9 cellular contexts compared by ENCODE assay signal in genomic region chr20:31568773-31569162, GRCh38. TPM values are rescaled to one million over a fixed set of nuclear protein-coding genes. Genes with fewer than 3 reads are reported as not detected.
DNase-seq lines count a peak whose midpoint lies in the region; ATAC-seq and TF ChIP-seq lines count a peak whose summit lies in the region.
"Had no signal": no experiment of that assay in that cellular context is flagged by ENCODE, and none has a peak within 500 bp of the region (broad histone marks: within the 10 kb centered on the region; RNA-seq: fewer than 3 reads in every experiment).

No MANE protein-coding gene starts in this region.

- H3K9ac ChIP-seq in skeletal muscle satellite cell (ENCODE audit: low read depth, low read length) = peak overlapping the region; percentile 70

- TF ChIP-seq POLR2A in esophagus squamous epithelium (IDR thresholded peaks at IDR 0.05) = no peak

- intact Hi-C loops in esophagus squamous epithelium (cut with DNase I) = loop anchor here (10.0 kb wide), 1 partner anchor 156 kb away; the partner anchor contains the start of gene BCL2L1

- WGBS in esophagus squamous epithelium, 2 donors = 79% methylated on average over 5 of the region's 5 CpGs; no CpG with 5 or more reads in 1 of the 2 donors

- no peaks in the 10 kb centered on the region for H3K27me3 ChIP-seq in RWPE2 (ENCODE audit: insufficient read depth, poor library complexity, severe bottlenecking)
- no peaks in the 10 kb centered on the region for H3K27me3 ChIP-seq in esophagus squamous epithelium
- H3K27me3 ChIP-seq in skeletal muscle satellite cell (ENCODE audit: control insufficient read depth, insufficient read depth, low read length) = no peaks in the 10 kb centered on the region
- H3K27me3 ChIP-seq: pancreas had no signal

- H3K36me3 ChIP-seq in RWPE2 (ENCODE audit: low read depth) (peaks cover 47% of the 10 kb centered on the region), esophagus squamous epithelium (peaks cover 0 to 69% (median 8%) of the 10 kb centered on the region in 3 donors), skeletal muscle satellite cell (ENCODE audit: insufficient read depth, low read length) (peaks cover 26% of the 10 kb centered on the region)

- ATAC-seq in RWPE2 (ENCODE audit: low read depth) = no peak
- ATAC-seq in HG02852 (IDR thresholded peaks at IDR 0.05; ENCODE audit: unreplicated experiment) = no peak

- DNase-seq in ELF-1 (ENCODE audit: low read depth, low spot score) = peak; percentile 40
- DNase-seq in RWPE2 (ENCODE audit: low spot score) = peak; percentile 56
- no peak for DNase-seq in esophagus squamous epithelium (lab: John Stamatoyannopoulos, UW)
- DNase-seq in NCI-H345 treated with DMSO at 0.1 percent for 48 hours (lab: John Stamatoyannopoulos, UW; ENCODE audit: unreplicated experiment) = no peak
- DNase-seq in NCI-H1694 treated with DMSO at 0.1 percent for 48 hours (lab: John Stamatoyannopoulos, UW) = no peak
- no peak for DNase-seq in H4 (ENCODE audit: low spot score)

- H3K27ac ChIP-seq in RWPE2 (ENCODE audit: poor library complexity, severe bottlenecking) (peak overlapping the region; percentile 97), esophagus squamous epithelium (peak overlapping the region; percentile 86 to 96 (median 93))

- H3K4me2 ChIP-seq in skeletal muscle satellite cell (ENCODE audit: low read length) = no peak overlapping the region

- H3K4me3 ChIP-seq in RWPE2 (ENCODE audit: severe bottlenecking) (no peak overlapping the region), esophagus squamous epithelium (no peak overlapping the region), skeletal muscle satellite cell (ENCODE audit: low read length) (no peak overlapping the region)
- H3K4me3 ChIP-seq: pancreas had no signal

- H3K9me3 ChIP-seq in RWPE2 (ENCODE audit: severe bottlenecking) = no peaks in the 10 kb centered on the region
- H3K9me3 ChIP-seq in esophagus squamous epithelium = no peaks in the 10 kb centered on the region
- no peaks in the 10 kb centered on the region for H3K9me3 ChIP-seq in skeletal muscle satellite cell (replicated peaks; ENCODE audit: low read length)
- H3K9me3 ChIP-seq: pancreas had no signal

- H3K4me1 ChIP-seq in RWPE2 (ENCODE audit: insufficient read depth, poor library complexity, severe bottlenecking) (peaks cover 38% of the 10 kb centered on the region), esophagus squamous epithelium (peaks cover 44 to 95% (median 63%) of the 10 kb centered on the region in 3 donors), skeletal muscle satellite cell (ENCODE audit: control insufficient read depth, insufficient read depth, low read length) (peaks cover 57% of the 10 kb centered on the region)

- TF ChIP-seq CTCF in RWPE2 (IDR thresholded peaks at IDR 0.05; ENCODE audit: poor library complexity, severe bottlenecking) = no peak
- TF ChIP-seq CTCF in esophagus squamous epithelium (IDR thresholded peaks at IDR 0.05) = no peak

RNA-seq across cellular contexts. Expression of gene ID1, which starts 36.3 kb away (rescaled TPM):
- total RNA-seq in esophagus squamous epithelium = 100 to 1,000 TPM; 422 to 839 (median 555) TPM
- total RNA-seq in skeletal muscle satellite cell (2012; rRNA removed) = 159 and 207 TPM in 2 replicates
- total RNA-seq in H4 (2014; rRNA removed; shearing (Covaris generic)) = 410 and 489 TPM in 2 replicates

RNA-seq across cellular contexts. Expression of gene HM13, which starts 54.5 kb away (rescaled TPM):
- total RNA-seq in esophagus squamous epithelium = 100 to 1,000 TPM in 2 of 4 donors, 10 to 100 TPM in 2; 76.3 to 162 (median 108) TPM
- total RNA-seq in skeletal muscle satellite cell (2012; rRNA removed) = 96.8 and 131 TPM in 2 replicates
- total RNA-seq in H4 (2014; rRNA removed; shearing (Covaris generic)) = 72.4 and 109 TPM in 2 replicates

Comparison
In these comparisons a context has a peak if more than half of its experiments do, and no peak if none do; other contexts are left out.
1. DNase-seq: peak in ELF-1 (single experiment) and RWPE2 (single experiment); none in esophagus squamous epithelium (single experiment), NCI-H345 treated with DMSO at 0.1 percent for 48 hours (single experiment), NCI-H1694 treated with DMSO at 0.1 percent for 48 hours (single experiment) and H4 (single experiment).